In genomic region chr7:92674379-92674778, GRCh38 we compare ENCODE assay signal across 9 cellular contexts.
DNase-seq lines count a peak whose midpoint lies in the region; ATAC-seq and TF ChIP-seq lines count a peak whose summit lies in the region.
"Had no signal": no experiment of that assay in that cellular context is flagged by ENCODE, and none has a peak within 500 bp of the region (broad histone marks: within the 10 kb centered on the region; RNA-seq: fewer than 3 reads in every experiment).

No MANE protein-coding gene starts in this region.

- no peak for ATAC-seq in activated naive CD8-positive, alpha-beta T cell treated with anti-CD3 and anti-CD28 coated beads, Interleukin-2, amount 50 U/mL, for 24 hours
- ATAC-seq in HG02642 (IDR thresholded peaks at IDR 0.05; ENCODE audit: poor library complexity, unreplicated experiment): peak; percentile 73
- ATAC-seq in stimulated activated effector memory CD8-positive, alpha-beta T cell treated with anti-CD3 and anti-CD28 coated beads, Interleukin-12 subunit alpha, Interleukin-12 subunit beta, amount 100 ng/mL, for 72 hours: no peak

- no peaks in the 10 kb centered on the region for H3K27me3 Mint-ChIP-seq in activated naive CD8-positive, alpha-beta T cell treated with anti-CD3 and anti-CD28 coated beads, Interleukin-2, amount 50 U/mL, for 24 hours
- no peaks in the 10 kb centered on the region for H3K27me3 Mint-ChIP-seq in activated naive CD8-positive, alpha-beta T cell treated with anti-CD3 and anti-CD28 coated beads for 36 hours
- no peaks in the 10 kb centered on the region for H3K27me3 Mint-ChIP-seq in nephron progenitor cell (ENCODE audit: low read depth, poor library complexity)

- peak overlapping the region; percentile 26 for H3K27ac Mint-ChIP-seq in activated naive CD8-positive, alpha-beta T cell treated with anti-CD3 and anti-CD28 coated beads, Interleukin-2, amount 50 U/mL, for 24 hours
- H3K27ac Mint-ChIP-seq in activated naive CD8-positive, alpha-beta T cell treated with anti-CD3 and anti-CD28 coated beads for 36 hours: no peak overlapping the region
- peak overlapping the region; percentile 2 for H3K27ac Mint-ChIP-seq in stimulated activated effector memory CD8-positive, alpha-beta T cell treated with anti-CD3 and anti-CD28 coated beads, Interleukin-12 subunit alpha, Interleukin-12 subunit beta, amount 100 ng/mL, for 72 hours
- H3K27ac Mint-ChIP-seq in nephron progenitor cell: no peak overlapping the region

- peaks cover 59% of the 10 kb centered on the region for H3K4me1 Mint-ChIP-seq in activated naive CD8-positive, alpha-beta T cell treated with anti-CD3 and anti-CD28 coated beads, Interleukin-2, amount 50 U/mL, for 24 hours
- H3K4me1 Mint-ChIP-seq in activated naive CD8-positive, alpha-beta T cell treated with anti-CD3 and anti-CD28 coated beads for 36 hours: peaks cover 33% of the 10 kb centered on the region
- peaks cover 51% of the 10 kb centered on the region for H3K4me1 Mint-ChIP-seq in stimulated activated effector memory CD8-positive, alpha-beta T cell treated with anti-CD3 and anti-CD28 coated beads, Interleukin-12 subunit alpha, Interleukin-12 subunit beta, amount 100 ng/mL, for 72 hours
- H3K4me1 Mint-ChIP-seq in nephron progenitor cell: no peaks in the 10 kb centered on the region

- peaks cover 4% of the 10 kb centered on the region for H3K9me3 Mint-ChIP-seq in activated naive CD8-positive, alpha-beta T cell treated with anti-CD3 and anti-CD28 coated beads, Interleukin-2, amount 50 U/mL, for 24 hours
- no peaks in the 10 kb centered on the region for H3K9me3 Mint-ChIP-seq in activated naive CD8-positive, alpha-beta T cell treated with anti-CD3 and anti-CD28 coated beads for 36 hours
- H3K9me3 Mint-ChIP-seq in stimulated activated effector memory CD8-positive, alpha-beta T cell treated with anti-CD3 and anti-CD28 coated beads, Interleukin-12 subunit alpha, Interleukin-12 subunit beta, amount 100 ng/mL, for 72 hours: peaks cover 2% of the 10 kb centered on the region
- H3K9me3 Mint-ChIP-seq in nephron progenitor cell: no peaks in the 10 kb centered on the region

- in situ Hi-C loops in GM13977 (cut with MboI; ENCODE audit: low pct_unique_long_range_greater_than_20kb, low sequenced_read_pairs, unreplicated experiment): no loop called here

- H3K4me3 Mint-ChIP-seq in activated naive CD8-positive, alpha-beta T cell treated with anti-CD3 and anti-CD28 coated beads, Interleukin-2, amount 50 U/mL, for 24 hours: no peak overlapping the region
- H3K4me3 Mint-ChIP-seq in activated naive CD8-positive, alpha-beta T cell treated with anti-CD3 and anti-CD28 coated beads for 36 hours: no peak overlapping the region
- H3K4me3 Mint-ChIP-seq in stimulated activated effector memory CD8-positive, alpha-beta T cell treated with anti-CD3 and anti-CD28 coated beads, Interleukin-12 subunit alpha, Interleukin-12 subunit beta, amount 100 ng/mL, for 72 hours: no peak overlapping the region
- no peak overlapping the region for H3K4me3 Mint-ChIP-seq in nephron progenitor cell

- no peak for TF ChIP-seq CTCF in nephron progenitor cell (IDR thresholded peaks at IDR 0.05)
- no peak for TF ChIP-seq CTCF in GM13977 (IDR thresholded peaks at IDR 0.05; ENCODE audit: extremely low read depth, insufficient read depth, missing control alignments)

- H3K36me3 Mint-ChIP-seq in activated naive CD8-positive, alpha-beta T cell treated with anti-CD3 and anti-CD28 coated beads, Interleukin-2, amount 50 U/mL, for 24 hours (ENCODE audit: low read depth): peaks cover 60% of the 10 kb centered on the region
- peaks cover 43% of the 10 kb centered on the region for H3K36me3 Mint-ChIP-seq in activated naive CD8-positive, alpha-beta T cell treated with anti-CD3 and anti-CD28 coated beads for 36 hours
- peaks cover 78% of the 10 kb centered on the region for H3K36me3 Mint-ChIP-seq in stimulated activated effector memory CD8-positive, alpha-beta T cell treated with anti-CD3 and anti-CD28 coated beads, Interleukin-12 subunit alpha, Interleukin-12 subunit beta, amount 100 ng/mL, for 72 hours
- peaks cover 5% of the 10 kb centered on the region for H3K36me3 Mint-ChIP-seq in nephron progenitor cell (ENCODE audit: low read depth)

- DNase-seq in activated naive CD8-positive, alpha-beta T cell treated with anti-CD3 and anti-CD28 coated beads, Interleukin-2, amount 50 U/mL, for 24 hours: no peak
- no peak for DNase-seq in activated naive CD8-positive, alpha-beta T cell treated with anti-CD3 and anti-CD28 coated beads for 36 hours
- DNase-seq in NCI-H1092 treated with DMSO at 0.1 percent for 48 hours (lab: John Stamatoyannopoulos, UW): peak; percentile 83
- peak in 1 of 2 donors; percentile 20 for DNase-seq in stimulated activated effector memory CD8-positive, alpha-beta T cell treated with anti-CD3 and anti-CD28 coated beads, Interleukin-12 subunit alpha, Interleukin-12 subunit beta, amount 100 ng/mL, for 72 hours (ENCODE audit: low spot score in 2 of 2)
- DNase-seq in nephron progenitor cell: no peak
- DNase-seq in GM13977 (ENCODE audit: low spot score): no peak
- no peak for DNase-seq in NOMO-1 treated with dmso at 0.1 percent for 144 hours (lab: John Stamatoyannopoulos, UW; ENCODE audit: unreplicated experiment)
- DNase-seq: foreskin fibroblast had no signal

Comparison
In these comparisons a context has a peak if more than half of its experiments do, and no peak if none do; other contexts are left out.
1. H3K27ac Mint-ChIP-seq: peak in activated naive CD8-positive, alpha-beta T cell treated with anti-CD3 and anti-CD28 coated beads, Interleukin-2, amount 50 U/mL, for 24 hours (single experiment) and stimulated activated effector memory CD8-positive, alpha-beta T cell treated with anti-CD3 and anti-CD28 coated beads, Interleukin-12 subunit alpha, Interleukin-12 subunit beta, amount 100 ng/mL, for 72 hours (single experiment); none in activated naive CD8-positive, alpha-beta T cell treated with anti-CD3 and anti-CD28 coated beads for 36 hours (single experiment) and nephron progenitor cell (single experiment).